ENCODE assay signal across 24 cellular contexts in genomic region chr6:36053878-36054277, GRCh38. TPM values are rescaled to one million over a fixed set of nuclear protein-coding genes. Genes with fewer than 3 reads are reported as not detected.
"Had no signal": no experiment of that assay in that cellular context is flagged by ENCODE, and none has a peak within 500 bp of the region (broad histone marks: within the 10 kb centered on the region; RNA-seq: fewer than 3 reads in every experiment).

No MANE protein-coding gene starts in this region.

- H3K36me3 ChIP-seq: ovary, prostate gland, tibial artery, vagina had no signal

- ATAC-seq: heart left ventricle; mucosa of descending colon; naive thymus-derived CD8-positive, alpha-beta T cell; sciatic nerve had no signal

- H3K4me3 ChIP-seq: coronary artery, heart left ventricle, mucosa of descending colon, ovary, prostate gland, tibial artery, upper lobe of left lung, vagina had no signal

- DNase-seq: effector CD4-positive, alpha-beta T cell; endodermal cell; erythroblast; heart left ventricle; hypothalamus; kidney glomerular epithelial cell; mammary epithelial cell; mucosa of descending colon; naive thymus-derived CD8-positive, alpha-beta T cell; nucleus accumbens; ovary; stimulated activated CD4-positive, alpha-beta T cell treated with anti-CD3 and anti-CD28 coated beads, Interleukin-2, amount 100 ng/mL, for 24 hours; stimulated activated CD4-positive, alpha-beta T cell treated with anti-CD3 and anti-CD28 coated beads, Interleukin-4, amount 100 ng/mL, for 4 hours; stimulated activated naive CD4-positive, alpha-beta T cell treated with Interleukin-2 at 50 U/mL for 16 hours; tibial artery; upper lobe of left lung had no signal

- H3K9me3 ChIP-seq: heart left ventricle, mucosa of descending colon, ovary, prostate gland, tibial artery, upper lobe of left lung, vagina had no signal

- H3K4me1 ChIP-seq: prostate gland had no signal

- H3K27ac ChIP-seq: coronary artery, heart left ventricle, ovary, prostate gland, tibial artery, upper lobe of left lung, vagina had no signal

- H3K27me3 ChIP-seq: heart left ventricle, ovary, tibial artery, upper lobe of left lung, vagina had no signal

RNA-seq across cellular contexts. Expression of gene SLC26A8, which starts 29.4 kb away (rescaled TPM):
- total RNA-seq: dermis microvascular lymphatic vessel endothelial cell; endodermal cell; endothelial cell of umbilical vein; glomerular endothelial cell; lower leg skin; naive thymus-derived CD8-positive, alpha-beta T cell; vagina had no signal
- polyA plus RNA-seq: naive thymus-derived CD8-positive, alpha-beta T cell had no signal
